In genomic region chr10:44384601-44385422, GRCh38 we compare ENCODE assay signal across 8 cellular contexts. TPM values are rescaled to one million over a fixed set of nuclear protein-coding genes. Genes with fewer than 3 reads are reported as not detected.
DNase-seq lines count a peak whose midpoint lies in the region; ATAC-seq and TF ChIP-seq lines count a peak whose summit lies in the region.

Gene CXCL12, minus strand, starts transcription at chr10:44385097. Its CDS starts 92 bp downstream, at chr10:44385005.

- H3K27me3 Mint-ChIP-seq in activated naive CD4-positive, alpha-beta T cell treated with anti-CD3 and anti-CD28 coated beads, Interleukin-2, amount 10 ng/mL, durations not matched to agents 7 days and 5 days: peaks cover 82% of the 10 kb centered on the region

- H3K4me3 ChIP-seq in mesendoderm (ENCODE audit: low read length) (peak within 1 kb of the TSS; percentile 34), upper lobe of right lung (peak within 1 kb of the TSS; percentile 56), PC-9 (no peak within 1 kb of the TSS)

- WGBS in mesendoderm (ENCODE audit: extremely low coverage, insufficient coverage, low lambda C conversion rate): no CpG with 5 or more reads among the region's 98 CpGs

- intact Hi-C loops in upper lobe of right lung (cut with DNase I) (loop anchor here (5.0 kb wide), 1 partner anchor 713 kb away; no protein-coding TSS in a partner anchor), PC-9 (cut with micrococcal nuclease; ENCODE audit: unreplicated experiment) (loop anchor here (10.0 kb wide), 1 partner anchor 480 kb away; no protein-coding TSS in a partner anchor)

- H4K20me1 ChIP-seq in PC-9 (ENCODE audit: insufficient read depth): no peaks in the 10 kb centered on the region

- CTCF ChIA-PET in activated naive CD4-positive, alpha-beta T cell treated with anti-CD3 and anti-CD28 coated beads, Interleukin-2, amount 10 ng/mL, durations not matched to agents 7 days and 5 days (lab: Charles Lee): interaction anchor here (0.8 to 2.1 kb wide), 3 partner anchors 473 to 712 kb away, joined by 3 to 8 read pairs (median 4); no protein-coding TSS in a partner anchor
- CTCF ChIA-PET in PC-9 (lab: Charles Lee): no interaction called here

- H2AK5ac ChIP-seq in mesendoderm (ENCODE audit: low read length): no peak within 1 kb of the TSS

- no peaks in the 10 kb centered on the region for H3F3A ChIP-seq in PC-9 (ENCODE audit: insufficient read depth, low read depth)

- ATAC-seq in upper lobe of right lung (peak; percentile 3), GM21786 (IDR thresholded peaks at IDR 0.05; ENCODE audit: unreplicated experiment) (no peak)

- peak within 1 kb of the TSS; percentile 53 for H3K18ac ChIP-seq in mesendoderm (ENCODE audit: low read length)

- TF ChIP-seq CTCF in upper lobe of right lung (IDR thresholded peaks at IDR 0.05) (no peak), PC-9 (conservative IDR thresholded peaks at IDR 0.05) (no peak)

- no TSS peak for BruUV-seq in PC-9 (replicated peaks; lab: Mats Ljungman, UMichigan)

- DNase-seq in activated naive CD4-positive, alpha-beta T cell treated with anti-CD3 and anti-CD28 coated beads, Interleukin-2, amount 10 ng/mL, durations not matched to agents 7 days and 5 days: no peak
- no peak for DNase-seq in activated naive CD4-positive, alpha-beta T cell treated with Interleukin-2 at 50 U/mL for 16 hours
- DNase-seq in dermis blood vessel endothelial cell: peak; percentile 30
- peak; percentile 40 for DNase-seq in mesendoderm
- peak; percentile 65 for DNase-seq in upper lobe of right lung
- DNase-seq in PC-9: no peak
- no peak for DNase-seq in NCI-H226

- no peak within 1 kb of the TSS for H4K8ac ChIP-seq in mesendoderm (ENCODE audit: low read depth, low read length)

- no peak within 1 kb of the TSS for H2BK15ac ChIP-seq in mesendoderm (replicated peaks; ENCODE audit: low read depth)

- H3K36me3 ChIP-seq in mesendoderm (ENCODE audit: control insufficient read depth, insufficient read depth, low read length) (no peaks in the 10 kb centered on the region), upper lobe of right lung (no peaks in the 10 kb centered on the region), PC-9 (ENCODE audit: low read depth) (no peaks in the 10 kb centered on the region)

- no peak within 1 kb of the TSS for H2AFZ ChIP-seq in PC-9

- no peak within 1 kb of the TSS for H3K4ac ChIP-seq in mesendoderm (ENCODE audit: low read depth, low read length)

- peaks cover 21% of the 10 kb centered on the region for H3K4me1 ChIP-seq in mesendoderm (ENCODE audit: control insufficient read depth, low read depth, low read length)
- H3K4me1 ChIP-seq in upper lobe of right lung: peaks cover 12% of the 10 kb centered on the region
- no peaks in the 10 kb centered on the region for H3K4me1 ChIP-seq in PC-9 (replicated peaks; ENCODE audit: insufficient read depth)

- H3K27ac ChIP-seq in mesendoderm (ENCODE audit: low read depth, low read length) (no peak within 1 kb of the TSS), upper lobe of right lung (peak within 1 kb of the TSS; percentile 42), PC-9 (no peak within 1 kb of the TSS)

- H3K9me2 ChIP-seq in PC-9 (ENCODE audit: insufficient read depth): no peaks in the 10 kb centered on the region

- no peaks in the 10 kb centered on the region for H3K79me1 ChIP-seq in mesendoderm (ENCODE audit: low read length)

- no peaks in the 10 kb centered on the region for H3K36me3 Mint-ChIP-seq in activated naive CD4-positive, alpha-beta T cell treated with anti-CD3 and anti-CD28 coated beads, Interleukin-2, amount 10 ng/mL, durations not matched to agents 7 days and 5 days

- peak within 1 kb of the TSS; percentile 83 for H3K23ac ChIP-seq in mesendoderm (ENCODE audit: low read length)

- H3K4me1 Mint-ChIP-seq in activated naive CD4-positive, alpha-beta T cell treated with anti-CD3 and anti-CD28 coated beads, Interleukin-2, amount 10 ng/mL, durations not matched to agents 7 days and 5 days: peaks cover 5% of the 10 kb centered on the region

- H4K5ac ChIP-seq in mesendoderm (ENCODE audit: low read length): no peak within 1 kb of the TSS

- H2BK5ac ChIP-seq in mesendoderm (ENCODE audit: low read length): no peak within 1 kb of the TSS

- H3K4me2 ChIP-seq in mesendoderm (ENCODE audit: low read length) (peak within 1 kb of the TSS; percentile 95), PC-9 (no peak within 1 kb of the TSS)

- H3K9me3 Mint-ChIP-seq in activated naive CD4-positive, alpha-beta T cell treated with anti-CD3 and anti-CD28 coated beads, Interleukin-2, amount 10 ng/mL, durations not matched to agents 7 days and 5 days: no peaks in the 10 kb centered on the region

- POLR2A ChIA-PET in PC-9 (lab: Charles Lee; ENCODE audit: unreplicated experiment): no interaction called here

- no peak within 1 kb of the TSS for H2BK120ac ChIP-seq in mesendoderm (ENCODE audit: low read depth, low read length)

- peak within 1 kb of the TSS; percentile 46 for H3K4me3 Mint-ChIP-seq in activated naive CD4-positive, alpha-beta T cell treated with anti-CD3 and anti-CD28 coated beads, Interleukin-2, amount 10 ng/mL, durations not matched to agents 7 days and 5 days

- peak within 1 kb of the TSS; percentile 87 for H3K56ac ChIP-seq in mesendoderm (ENCODE audit: low read length)

- H3K27ac Mint-ChIP-seq in activated naive CD4-positive, alpha-beta T cell treated with anti-CD3 and anti-CD28 coated beads, Interleukin-2, amount 10 ng/mL, durations not matched to agents 7 days and 5 days: no peak within 1 kb of the TSS

- H3K9ac ChIP-seq in mesendoderm (ENCODE audit: low read length): peak within 1 kb of the TSS; percentile 65

- H3K79me2 ChIP-seq in mesendoderm (ENCODE audit: control insufficient read depth, insufficient read depth, low read length): no peaks in the 10 kb centered on the region
- H3K79me2 ChIP-seq in PC-9 (ENCODE audit: low read depth): no peaks in the 10 kb centered on the region

- H3K27me3 ChIP-seq in mesendoderm (ENCODE audit: insufficient read depth, low read length, poor library complexity) (peaks cover 11% of the 10 kb centered on the region), upper lobe of right lung (peaks cover 32% of the 10 kb centered on the region), PC-9 (ENCODE audit: insufficient read depth, low read depth) (peaks cover 19% of the 10 kb centered on the region; the same call in 1 of the 2 replicates)

- H3K9me3 ChIP-seq in upper lobe of right lung (no peaks in the 10 kb centered on the region), PC-9 (ENCODE audit: insufficient read depth, low read depth) (no peaks in the 10 kb centered on the region)

RNA-seq across cellular contexts. Expression of gene CXCL12, which starts in this region (rescaled TPM):
- total RNA-seq in dermis blood vessel endothelial cell (2.9 and 5.1 TPM in 2 replicates), upper lobe of right lung (40.8 TPM), PC-9 (2021) (not detected in 2 replicates)
- polyA plus RNA-seq in mesendoderm (2013, experiment 1 of 2): 22.7 TPM
- polyA plus RNA-seq in mesendoderm (2013, experiment 2 of 2): 24.7 TPM

Comparison
In these comparisons a context has a peak if more than half of its experiments do, and no peak if none do; other contexts are left out.
1. DNase-seq: peak in dermis blood vessel endothelial cell (single experiment), mesendoderm (single experiment) and upper lobe of right lung (single experiment); none in activated naive CD4-positive, alpha-beta T cell treated with anti-CD3 and anti-CD28 coated beads, Interleukin-2, amount 10 ng/mL, durations not matched to agents 7 days and 5 days (single experiment), activated naive CD4-positive, alpha-beta T cell treated with Interleukin-2 at 50 U/mL for 16 hours (single experiment), PC-9 (0 of 2) and NCI-H226 (single experiment).